In genomic region chrX:111483140-111483539, GRCh38 we compare ENCODE assay signal across 22 cellular contexts. TPM values are rescaled to one million over a fixed set of nuclear protein-coding genes. Genes with fewer than 3 reads are reported as not detected.
DNase-seq lines count a peak whose midpoint lies in the region; ATAC-seq, FAIRE-seq and TF ChIP-seq lines count a peak whose summit lies in the region.
"Had no signal": no experiment of that assay in that cellular context is flagged by ENCODE, and none has a peak within 500 bp of the region (broad histone marks: within the 10 kb centered on the region; RNA-seq: fewer than 3 reads in every experiment).

No MANE protein-coding gene starts in this region.

- H3K27me3 Mint-ChIP-seq in GM23338 (ENCODE audit: insufficient read depth, low read depth, poor library complexity), result no peaks in the 10 kb centered on the region
- peaks cover 0 to 10% of the 10 kb centered on the region in 2 donors for H3K27me3 Mint-ChIP-seq in natural killer cell treated with Interleukin-12 subunit alpha and Interleukin-12 subunit beta and Interleukin-15 and Interleukin-18, amount 100 ng/mL, for 72 hours
- H3K27me3 Mint-ChIP-seq in activated CD8-positive, alpha-beta memory T cell treated with anti-CD3 and anti-CD28 coated beads, Interleukin-2, amount 10 ng/mL, durations not matched to agents 7 days and 5 days, result peaks cover 3% of the 10 kb centered on the region

- intact Hi-C loops in kidney (cut with DNase I), result no loop called here

- no peaks in the 10 kb centered on the region for H3K79me2 ChIP-seq in GM23338 (replicated peaks; ENCODE audit: insufficient read depth)

- TF ChIP-seq CTCF in GM23338 (conservative IDR thresholded peaks at IDR 0.05; ENCODE audit: low read depth in 2 of 2), result no peak
- TF ChIP-seq CTCF in kidney (IDR thresholded peaks at IDR 0.05; ENCODE audit: borderline replicate concordance, extremely low read depth, insufficient read depth), result no peak

- H3K9me2 ChIP-seq in GM23338 (ENCODE audit: insufficient read depth), result no peaks in the 10 kb centered on the region; the same call in 1 of the 2 replicates

- H3K9ac ChIP-seq in kidney (ENCODE audit: low read length in 2 of 2), result no peak overlapping the region
- H3K9ac ChIP-seq: BLaER1 had no signal

- H3K4me1 ChIP-seq in GM23338 (ENCODE audit: insufficient read depth), result no peaks in the 10 kb centered on the region; the same call in 1 of the 2 replicates
- no peaks in the 10 kb centered on the region for H3K4me1 ChIP-seq in kidney (ENCODE audit: control insufficient read depth in 1 of 2, insufficient read depth in 1 of 2, low read depth in 1 of 2, low read length in 2 of 2)
- H3K4me1 ChIP-seq: BLaER1 had no signal

- H3K36me3 Mint-ChIP-seq in GM23338 (ENCODE audit: low read depth), result peaks cover 2% of the 10 kb centered on the region; the same call in 2 of the 3 replicates
- H3K36me3 Mint-ChIP-seq in natural killer cell treated with Interleukin-12 subunit alpha and Interleukin-12 subunit beta and Interleukin-15 and Interleukin-18, amount 100 ng/mL, for 72 hours, result no peaks in the 10 kb centered on the region
- no peaks in the 10 kb centered on the region for H3K36me3 Mint-ChIP-seq in activated CD8-positive, alpha-beta memory T cell treated with anti-CD3 and anti-CD28 coated beads, Interleukin-2, amount 10 ng/mL, durations not matched to agents 7 days and 5 days
- H3K36me3 Mint-ChIP-seq: CD8-positive, alpha-beta T cell had no signal

- in situ Hi-C loops in ACHN (cut with HindIII; ENCODE audit: low pct_ligation_motif_present, low pct_unique_long_range_greater_than_20kb, low sequenced_read_pairs), result no loop called here

- no peak overlapping the region for H3K4me2 ChIP-seq in GM23338
- H3K4me2 ChIP-seq: BLaER1 had no signal

- no peak for ATAC-seq in GM23338
- ATAC-seq in natural killer cell treated with Interleukin-12 subunit alpha and Interleukin-12 subunit beta and Interleukin-15 and Interleukin-18, amount 100 ng/mL, for 72 hours, result no peak
- no peak for ATAC-seq in activated CD8-positive, alpha-beta memory T cell treated with anti-CD3 and anti-CD28 coated beads, Interleukin-2, amount 10 ng/mL, durations not matched to agents 7 days and 5 days
- ATAC-seq: CD8-positive, alpha-beta T cell; K562 had no signal

- no peak overlapping the region for H3K4me3 ChIP-seq in GM23338
- no peak overlapping the region for H3K4me3 ChIP-seq in kidney (ENCODE audit: low read length in 2 of 2)
- H3K4me3 ChIP-seq: BLaER1, K562 had no signal

- no peaks in the 10 kb centered on the region for H3F3A ChIP-seq in GM23338 (replicated peaks; ENCODE audit: low read depth)

- H3K9me3 Mint-ChIP-seq in GM23338, result no peaks in the 10 kb centered on the region; the same call in 1 of the 3 replicates
- no peaks in the 10 kb centered on the region for H3K9me3 Mint-ChIP-seq in natural killer cell treated with Interleukin-12 subunit alpha and Interleukin-12 subunit beta and Interleukin-15 and Interleukin-18, amount 100 ng/mL, for 72 hours
- no peaks in the 10 kb centered on the region for H3K9me3 Mint-ChIP-seq in activated CD8-positive, alpha-beta memory T cell treated with anti-CD3 and anti-CD28 coated beads, Interleukin-2, amount 10 ng/mL, durations not matched to agents 7 days and 5 days (ENCODE audit: low read depth)
- H3K9me3 Mint-ChIP-seq: CD8-positive, alpha-beta T cell had no signal

- CTCF ChIA-PET in activated CD8-positive, alpha-beta memory T cell treated with anti-CD3 and anti-CD28 coated beads, Interleukin-2, amount 10 ng/mL, durations not matched to agents 7 days and 5 days (lab: Charles Lee), result no interaction called here

- H3K4me3 Mint-ChIP-seq in GM23338, result no peak overlapping the region
- H3K4me3 Mint-ChIP-seq in natural killer cell treated with Interleukin-12 subunit alpha and Interleukin-12 subunit beta and Interleukin-15 and Interleukin-18, amount 100 ng/mL, for 72 hours, result no peak overlapping the region
- no peak overlapping the region for H3K4me3 Mint-ChIP-seq in activated CD8-positive, alpha-beta memory T cell treated with anti-CD3 and anti-CD28 coated beads, Interleukin-2, amount 10 ng/mL, durations not matched to agents 7 days and 5 days
- H3K4me3 Mint-ChIP-seq: CD8-positive, alpha-beta T cell had no signal

- H3K27me3 ChIP-seq in GM23338 (ENCODE audit: insufficient read depth), result no peaks in the 10 kb centered on the region

- H4K20me1 ChIP-seq in GM23338 (replicated peaks; ENCODE audit: insufficient read depth), result no peaks in the 10 kb centered on the region
- H4K20me1 ChIP-seq: BLaER1 had no signal

- peak; percentile 66 for DNase-seq in ACHN
- DNase-seq in GM23338 (ENCODE audit: low spot score), result no peak
- peak; percentile 23 for DNase-seq in NCI-H2171 treated with DMSO at 0.1 percent for 48 hours (lab: John Stamatoyannopoulos, UW)
- no peak for DNase-seq in kidney
- DNase-seq in NCI-H510A (lab: John Stamatoyannopoulos, UW), result no peak
- no peak for DNase-seq in activated effector memory CD4-positive, alpha-beta T cell treated with anti-CD3 and anti-CD28 coated beads, Interleukin-2, amount 50 U/mL, for 16 hours
- no peak for DNase-seq in natural killer cell treated with Interleukin-12 subunit alpha and Interleukin-12 subunit beta and Interleukin-15 and Interleukin-18, amount 100 ng/mL, for 72 hours (ENCODE audit: low spot score)
- no peak for DNase-seq in activated CD8-positive, alpha-beta memory T cell treated with anti-CD3 and anti-CD28 coated beads, Interleukin-2, amount 10 ng/mL, durations not matched to agents 7 days and 5 days
- DNase-seq: 8988T; CD8-positive, alpha-beta T cell; DND-41; GDM1; HCEC 1CT; NCI-H1930; NCI-H524 treated with DMSO at 0.1 percent for 48 hours; SIG-M5 had no signal

- H3K4me1 Mint-ChIP-seq in GM23338, result peaks cover 8% of the 10 kb centered on the region
- no peaks in the 10 kb centered on the region for H3K4me1 Mint-ChIP-seq in natural killer cell treated with Interleukin-12 subunit alpha and Interleukin-12 subunit beta and Interleukin-15 and Interleukin-18, amount 100 ng/mL, for 72 hours (ENCODE audit: low read depth in 2 of 2)
- H3K4me1 Mint-ChIP-seq in activated CD8-positive, alpha-beta memory T cell treated with anti-CD3 and anti-CD28 coated beads, Interleukin-2, amount 10 ng/mL, durations not matched to agents 7 days and 5 days, result no peaks in the 10 kb centered on the region

- H3K27ac Mint-ChIP-seq in GM23338, result no peak overlapping the region
- no peak overlapping the region for H3K27ac Mint-ChIP-seq in natural killer cell treated with Interleukin-12 subunit alpha and Interleukin-12 subunit beta and Interleukin-15 and Interleukin-18, amount 100 ng/mL, for 72 hours
- no peak overlapping the region for H3K27ac Mint-ChIP-seq in activated CD8-positive, alpha-beta memory T cell treated with anti-CD3 and anti-CD28 coated beads, Interleukin-2, amount 10 ng/mL, durations not matched to agents 7 days and 5 days
- H3K27ac Mint-ChIP-seq: CD8-positive, alpha-beta T cell had no signal

- peak; percentile 91 for FAIRE-seq in kidney (lab: Jason Lieb, UNC)
- FAIRE-seq: D721Med, GM12891, K562 had no signal

- H3K9me3 ChIP-seq in kidney (ENCODE audit: control insufficient read depth in 1 of 2, low read length in 2 of 2), result no peaks in the 10 kb centered on the region

- H2AFZ ChIP-seq in GM23338, result peak overlapping the region; percentile 43; the same call in 1 of the 2 replicates

- H3K36me3 ChIP-seq in GM23338 (ENCODE audit: insufficient read depth), result no peaks in the 10 kb centered on the region
- no peaks in the 10 kb centered on the region for H3K36me3 ChIP-seq in kidney (ENCODE audit: control insufficient read depth in 1 of 2, insufficient read depth in 2 of 2, low read length in 2 of 2)
- H3K36me3 ChIP-seq: BLaER1 had no signal

- H3K27ac ChIP-seq in GM23338 (ENCODE audit: low read depth) (no peak overlapping the region), kidney (ENCODE audit: low read depth in 2 of 2, low read length in 2 of 2) (no peak overlapping the region)
- H3K27ac ChIP-seq: BLaER1 had no signal

TF ChIP-seq in GM23338, 12 proteins besides CTCF, POLR2A, EP300 and RAD21 (continues in another document):
- TF ChIP-seq STAT1 (IDR thresholded peaks at IDR 0.05; ENCODE audit: unreplicated experiment) (no peak), ZNF114 (CRISPR knock-in tag; IDR thresholded peaks at IDR 0.05) (no peak), REST (IDR thresholded peaks at IDR 0.05; ENCODE audit: unreplicated experiment) (no peak), JUNB (IDR thresholded peaks at IDR 0.05; ENCODE audit: unreplicated experiment) (no peak), ZNF331 (CRISPR knock-in tag; IDR thresholded peaks at IDR 0.05; ENCODE audit: low read depth) (no peak), POLR2AphosphoS5 (IDR thresholded peaks at IDR 0.05; ENCODE audit: low read depth) (no peak), EZH2phosphoT487 (IDR thresholded peaks at IDR 0.05; ENCODE audit: unreplicated experiment) (no peak)

RNA-seq across cellular contexts. Expression of gene SERTM2, which starts 28.3 kb away (rescaled TPM):
- 0.50 and 0.59 TPM in 2 replicates for total RNA-seq in GM23338 (2014; rRNA removed; shearing (Covaris generic))
- polyA plus RNA-seq in GM23338 (2016; fragmentation: Nextera tagmentation; extraction: Ambion mirVana), result 0.09 and 0.27 TPM in 2 replicates
- total RNA-seq in kidney, result 0.35 TPM
- 0.22 TPM for polyA plus RNA-seq in kidney (ENCODE audit: insufficient read depth, low read depth, low replicate concordance)
- total RNA-seq in natural killer cell treated with Interleukin-12 subunit alpha and Interleukin-12 subunit beta and Interleukin-15 and Interleukin-18, amount 100 ng/mL, for 72 hours, result not detected
- not detected for total RNA-seq in activated CD8-positive, alpha-beta memory T cell treated with anti-CD3 and anti-CD28 coated beads, Interleukin-2, amount 10 ng/mL, durations not matched to agents 7 days and 5 days
- total RNA-seq: CD8-positive, alpha-beta T cell; OCI-LY7; RPMI7951 had no signal

Comparison
In these comparisons a context has a peak if more than half of its experiments do, and no peak if none do; other contexts are left out.
1. DNase-seq: peak in ACHN (single experiment) and NCI-H2171 treated with DMSO at 0.1 percent for 48 hours (single experiment); none in GM23338 (single experiment), kidney (single experiment), NCI-H510A (single experiment), activated effector memory CD4-positive, alpha-beta T cell treated with anti-CD3 and anti-CD28 coated beads, Interleukin-2, amount 50 U/mL, for 16 hours (single experiment), natural killer cell treated with Interleukin-12 subunit alpha and Interleukin-12 subunit beta and Interleukin-15 and Interleukin-18, amount 100 ng/mL, for 72 hours (single experiment) and activated CD8-positive, alpha-beta memory T cell treated with anti-CD3 and anti-CD28 coated beads, Interleukin-2, amount 10 ng/mL, durations not matched to agents 7 days and 5 days (single experiment).